Comparison of ENCODE assay signal across 8 cellular contexts in the genomic region with DNA sequence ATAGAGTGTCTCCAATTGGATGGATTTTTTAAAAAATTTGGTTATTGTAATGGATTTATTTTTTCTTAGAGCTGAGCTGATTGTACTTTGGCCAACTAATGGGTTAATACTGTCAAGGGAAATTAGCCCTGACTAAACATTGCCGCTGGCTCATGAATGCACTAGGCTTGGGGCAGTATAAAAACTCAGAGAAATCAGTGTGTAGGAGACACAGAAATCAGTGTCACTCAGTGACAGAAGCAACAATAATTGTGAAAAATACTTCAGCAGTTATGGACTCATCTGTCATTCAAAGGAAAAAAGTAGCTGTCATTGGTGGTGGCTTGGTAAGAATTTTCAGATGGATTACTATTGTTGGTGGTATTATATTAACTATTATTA. TPM values are rescaled to one million over a fixed set of nuclear protein-coding genes. Genes with fewer than 3 reads are reported as not detected.
A peak's percentile ranks its signal among the peaks of the same experiment; 100 is the strongest.
DNase-seq lines count a peak whose midpoint lies in the region; TF ChIP-seq lines count a peak whose summit lies in the region.

Gene KMO, plus strand, starts transcription at position 206 of the 381 bp plus-strand sequence. Its CDS starts 67 bp downstream, at position 273.

- intact Hi-C loops in dendritic cell treated with granulocyte-macrophage colony-stimulating factor and Interleukin-4, amounts not matched to agents 40 ng/mL and 50 ng/mL, for 4 days (cut with micrococcal nuclease), result loop anchor here (1.0 to 5.0 kb wide), 2 partner anchors 20 to 80 kb away; no protein-coding TSS in a partner anchor

- H3K27ac Mint-ChIP-seq in dendritic cell treated with granulocyte-macrophage colony-stimulating factor and Interleukin-4, amounts not matched to agents 40 ng/mL and 50 ng/mL, for 4 days, result peak within 1 kb of the TSS; percentile 99
- no peak within 1 kb of the TSS for H3K27ac Mint-ChIP-seq in neural crest cell (ENCODE audit: unreplicated experiment)

- peaks cover 44% of the 10 kb centered on the region for H3K4me1 Mint-ChIP-seq in dendritic cell treated with granulocyte-macrophage colony-stimulating factor and Interleukin-4, amounts not matched to agents 40 ng/mL and 50 ng/mL, for 4 days (ENCODE audit: low read depth)
- H3K4me1 Mint-ChIP-seq in neural crest cell, result peaks cover 18% of the 10 kb centered on the region

- H3K9me3 Mint-ChIP-seq in dendritic cell treated with granulocyte-macrophage colony-stimulating factor and Interleukin-4, amounts not matched to agents 40 ng/mL and 50 ng/mL, for 4 days, result peaks cover 5% of the 10 kb centered on the region
- H3K9me3 Mint-ChIP-seq in neural crest cell, result no peaks in the 10 kb centered on the region

- peaks cover 24% of the 10 kb centered on the region for H3K36me3 Mint-ChIP-seq in dendritic cell treated with granulocyte-macrophage colony-stimulating factor and Interleukin-4, amounts not matched to agents 40 ng/mL and 50 ng/mL, for 4 days (ENCODE audit: low read depth)
- H3K36me3 Mint-ChIP-seq in neural crest cell (ENCODE audit: low read depth), result no peaks in the 10 kb centered on the region

- POLR2A ChIA-PET in HEK293T (lab: Yijun Ruan, JAX), result no interaction called here

- no peak for TF ChIP-seq CTCF in neural crest cell (conservative IDR thresholded peaks at IDR 0.05)

- DNase-seq in NCI-H1092 treated with DMSO at 0.1 percent for 48 hours (lab: John Stamatoyannopoulos, UW) (peak; percentile 65), NCI-H1092 (lab: John Stamatoyannopoulos, UW) (no peak), HEK293T (ENCODE audit: extremely low spot score) (no peak), NCI-H146 treated with DMSO at 0.1 percent for 48 hours (lab: John Stamatoyannopoulos, UW; ENCODE audit: unreplicated experiment) (peak; percentile 31), neural crest cell (ENCODE audit: low read depth, low spot score) (no peak), UCSD-AML1 (lab: John Stamatoyannopoulos, UW; ENCODE audit: unreplicated experiment) (no peak)
- no peak for DNase-seq in activated CD8-positive, alpha-beta memory T cell treated with anti-CD3 and anti-CD28 coated beads, Interleukin-2, amount 50 U/mL, for 48 hours

- CTCF ChIA-PET in HEK293T (lab: Yijun Ruan, JAX), result no interaction called here

- H3K4me3 Mint-ChIP-seq in dendritic cell treated with granulocyte-macrophage colony-stimulating factor and Interleukin-4, amounts not matched to agents 40 ng/mL and 50 ng/mL, for 4 days, result peak within 1 kb of the TSS; percentile 90
- peak within 1 kb of the TSS; percentile 80 for H3K4me3 Mint-ChIP-seq in neural crest cell

- no peaks in the 10 kb centered on the region for H3K27me3 Mint-ChIP-seq in dendritic cell treated with granulocyte-macrophage colony-stimulating factor and Interleukin-4, amounts not matched to agents 40 ng/mL and 50 ng/mL, for 4 days
- peaks cover 23% of the 10 kb centered on the region for H3K27me3 Mint-ChIP-seq in neural crest cell (ENCODE audit: low read depth)

TF ChIP-seq in HEK293T, 16 proteins besides CTCF, POLR2A, EP300 and RAD21:
- 0 out of 2 replicates have a peak, but pooled peaks have one; percentile 8 for TF ChIP-seq PKNOX1 (IDR thresholded peaks at IDR 0.05)
- no peak for TF ChIP-seq SP1 (IDR thresholded peaks at IDR 0.05)
- TF ChIP-seq CTBP1 (IDR thresholded peaks at IDR 0.05; ENCODE audit: borderline replicate concordance), result no peak

RNA-seq across cellular contexts. Expression of gene KMO, which starts in this region (rescaled TPM):
- total RNA-seq in neural crest cell, result not detected in 2 replicates

Comparison
In these comparisons a context has a peak if more than half of its experiments do, and no peak if none do; other contexts are left out.
1. DNase-seq: peak in NCI-H1092 treated with DMSO at 0.1 percent for 48 hours (single experiment) and NCI-H146 treated with DMSO at 0.1 percent for 48 hours (single experiment); none in NCI-H1092 (single experiment), HEK293T (single experiment), neural crest cell (single experiment), activated CD8-positive, alpha-beta memory T cell treated with anti-CD3 and anti-CD28 coated beads, Interleukin-2, amount 50 U/mL, for 48 hours (single experiment) and UCSD-AML1 (single experiment).